ENCODE assay signal across 1 cellular context in the genomic region with DNA sequence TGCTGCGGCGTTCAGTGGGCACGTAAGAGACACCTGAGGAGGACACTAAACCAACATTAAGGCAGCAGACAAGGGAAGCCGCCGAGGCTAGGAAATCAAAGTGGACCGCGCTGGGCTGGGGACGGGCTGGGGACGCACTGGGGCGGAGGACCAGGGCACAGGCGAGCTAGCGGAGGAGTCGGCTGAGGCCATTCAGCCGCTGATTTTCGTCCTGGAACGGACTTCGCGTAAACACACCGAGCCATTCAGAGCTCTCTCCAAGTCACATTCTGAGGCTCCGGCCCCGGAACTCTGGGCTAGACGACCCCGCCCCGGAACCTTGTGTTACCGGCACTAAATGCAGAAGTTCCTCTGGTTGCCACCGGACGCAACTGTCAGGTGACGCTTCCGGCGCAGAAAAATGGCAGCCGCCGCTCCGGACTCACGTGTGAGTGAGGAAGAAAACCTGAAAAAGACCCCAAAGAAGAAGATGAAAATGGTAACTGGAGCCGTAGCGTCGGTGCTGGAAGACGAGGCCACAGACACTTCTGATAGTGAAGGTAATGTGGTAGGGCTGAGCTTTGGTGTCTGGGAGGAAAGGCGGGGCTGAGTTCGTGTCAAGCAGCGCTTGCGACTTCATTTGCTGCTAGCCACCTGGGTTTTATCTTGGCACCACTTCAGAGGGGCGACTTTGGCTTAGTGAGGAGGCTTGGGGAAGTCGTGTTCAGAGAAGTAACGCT.
A peak's percentile ranks its signal among the peaks of the same experiment; 100 is the strongest.
TF ChIP-seq lines count a peak whose summit lies in the region.

A gene with protein sequence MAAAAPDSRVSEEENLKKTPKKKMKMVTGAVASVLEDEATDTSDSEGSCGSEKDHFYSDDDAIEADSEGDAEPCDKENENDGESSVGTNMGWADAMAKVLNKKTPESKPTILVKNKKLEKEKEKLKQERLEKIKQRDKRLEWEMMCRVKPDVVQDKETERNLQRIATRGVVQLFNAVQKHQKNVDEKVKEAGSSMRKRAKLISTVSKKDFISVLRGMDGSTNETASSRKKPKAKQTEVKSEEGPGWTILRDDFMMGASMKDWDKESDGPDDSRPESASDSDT (plus strand): TSS at position 377 of the 719 bp plus-strand sequence. CDS start 24 bp downstream, at position 401.

TF ChIP-seq in H1, 55 proteins besides CTCF, POLR2A, EP300 and RAD21 (continued from another document):
- TF ChIP-seq, protein P1, sequence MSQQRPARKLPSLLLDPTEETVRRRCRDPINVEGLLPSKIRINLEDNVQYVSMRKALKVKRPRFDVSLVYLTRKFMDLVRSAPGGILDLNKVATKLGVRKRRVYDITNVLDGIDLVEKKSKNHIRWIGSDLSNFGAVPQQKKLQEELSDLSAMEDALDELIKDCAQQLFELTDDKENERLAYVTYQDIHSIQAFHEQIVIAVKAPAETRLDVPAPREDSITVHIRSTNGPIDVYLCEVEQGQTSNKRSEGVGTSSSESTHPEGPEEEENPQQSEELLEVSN (IDR thresholded peaks at IDR 0.05), result 0 out of 2 replicates have a peak, but pooled peaks have one; percentile 11
- TF ChIP-seq TCF12 (IDR thresholded peaks at IDR 0.05; ENCODE audit: low read depth, low read length) (no peak), SP2 (IDR thresholded peaks at IDR 0.05; ENCODE audit: low read length) (no peak), CREB1 (IDR thresholded peaks at IDR 0.05) (no peak; the same call in 1 of the 2 replicates)
